13 cellular contexts compared by ENCODE assay signal in the genomic region with DNA sequence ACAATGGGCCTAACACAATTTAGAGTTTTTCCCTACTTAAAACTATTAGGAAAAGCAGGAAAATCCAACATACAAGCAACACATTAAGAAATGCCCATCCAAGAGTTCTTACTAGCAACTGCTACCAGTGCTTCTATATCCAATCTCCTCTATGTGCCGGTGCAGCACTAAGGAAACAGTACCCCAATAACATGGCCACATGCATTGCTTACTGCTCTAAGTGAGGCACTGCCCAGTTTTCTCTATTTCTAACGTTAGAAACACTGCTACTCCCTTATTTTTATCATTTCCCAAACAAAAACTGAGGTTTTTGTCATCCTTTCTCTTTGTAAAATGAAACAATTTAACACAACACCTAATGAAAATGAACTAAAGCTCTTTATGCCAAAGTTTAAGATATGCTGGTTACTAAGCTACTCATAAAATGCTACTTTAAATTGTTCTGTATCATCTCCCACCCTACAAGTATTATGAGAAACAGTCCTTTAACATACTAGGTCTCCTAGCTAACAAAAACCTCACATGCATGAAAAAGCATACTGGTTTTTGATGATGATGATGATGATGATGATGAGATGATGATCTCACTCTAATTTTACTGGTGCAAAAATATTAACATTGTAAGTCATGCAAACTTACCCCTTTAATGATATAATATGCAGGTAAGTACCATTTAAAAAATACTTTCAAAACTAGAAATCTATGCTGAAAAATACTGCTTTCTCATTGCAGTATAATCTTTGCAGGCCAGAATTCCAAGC.
DNase-seq lines count a peak whose midpoint lies in the region; ATAC-seq, FAIRE-seq and TF ChIP-seq lines count a peak whose summit lies in the region.
"Had no signal": no experiment of that assay in that cellular context is flagged by ENCODE, and none has a peak within 500 bp of the region (broad histone marks: within the 10 kb centered on the region; RNA-seq: fewer than 3 reads in every experiment).

No MANE protein-coding gene starts in this region.

- POLR2A ChIA-PET in A673 (lab: Charles Lee; ENCODE audit: low non-redundant PET), result no interaction called here
- POLR2A ChIA-PET in K562 (lab: Yijun Ruan, JAX), result interaction anchor here (1.2 to 1.4 kb wide), 2 partner anchors 8 to 10 kb away, joined by 3 read pairs; no protein-coding TSS in a partner anchor

- peak overlapping the region; percentile 42 for H3K27ac Mint-ChIP-seq in memory B cell

- no peak for TF ChIP-seq CTCF in A673 (conservative IDR thresholded peaks at IDR 0.05; ENCODE audit: low read depth, low read length)
- TF ChIP-seq CTCF in K562 (IDR thresholded peaks at IDR 0.05 in 2 of 3, conservative IDR thresholded peaks at IDR 0.05 in 1 of 3; ENCODE audit: insufficient read depth in 2 of 3, low read depth in 1 of 3, low read length in 3 of 3), result no peak
- TF ChIP-seq CTCF in pancreas (IDR thresholded peaks at IDR 0.05), result no peak

- no peak for TF ChIP-seq POLR2A in K562 (conservative IDR thresholded peaks at IDR 0.05)

- CTCF ChIA-PET in A673 (lab: Charles Lee), result no interaction called here
- CTCF ChIA-PET in K562 (lab: Yijun Ruan, JAX; ENCODE audit: low intra/inter-chr PET ratio), result no interaction called here

- H3K4me3 ChIP-seq in A673 (ENCODE audit: low read depth, low read length, poor library complexity, severe bottlenecking) (peak overlapping the region; percentile 23), K562 (no peak overlapping the region), pancreas (no peak overlapping the region)
- H3K4me3 ChIP-seq: ovary, PC-9, suprapubic skin had no signal

- no peaks in the 10 kb centered on the region for H3K79me2 ChIP-seq in K562 (ENCODE audit: control insufficient read depth, insufficient read depth, low read length)

- no peaks in the 10 kb centered on the region for H4K20me1 ChIP-seq in K562 (replicated peaks; ENCODE audit: control insufficient read depth, insufficient read depth, low read length)

- FAIRE-seq in K562 (lab: Jason Lieb, UNC) (no peak), pancreas (lab: Jason Lieb, UNC) (no peak)

- H3K27ac ChIP-seq in A673 (ENCODE audit: low read depth, low read length, poor library complexity, severe bottlenecking) (peak overlapping the region; percentile 18), K562 (ENCODE audit: extremely low read depth, low read depth, low read length) (no peak overlapping the region), pancreas (no peak overlapping the region)
- H3K27ac ChIP-seq: ovary, suprapubic skin, VCaP had no signal

- DNase-seq in A673 (ENCODE audit: low spot score) (no peak), K562 (ENCODE audit: extremely low read depth in 1 of 4, low spot score in 3 of 4) (no peak), memory B cell (ENCODE audit: low spot score in 2 of 2) (no peak), pancreas (no peak), NCI-H2196 (lab: John Stamatoyannopoulos, UW; ENCODE audit: unreplicated experiment) (no peak), NCI-H1930 (lab: John Stamatoyannopoulos, UW) (no peak)
- DNase-seq: activated CD8-positive, alpha-beta memory T cell treated with anti-CD3 and anti-CD28 coated beads, Interleukin-2, amount 50 U/mL, for 48 hours; cortex of kidney; ovary; PC-9 had no signal

- H2AFZ ChIP-seq in K562 (ENCODE audit: low read depth, low read length), result no peak overlapping the region
- H2AFZ ChIP-seq: PC-9 had no signal

- no peak overlapping the region for H3K4me3 Mint-ChIP-seq in memory B cell

- TF ChIP-seq RAD21 in K562 (CRISPR knock-in tag; conservative IDR thresholded peaks at IDR 0.05 in 1 of 2, IDR thresholded peaks at IDR 0.05 in 1 of 2), result no peak

- intact Hi-C loops in A673 (cut with micrococcal nuclease; ENCODE audit: unreplicated experiment) (no loop called here), K562 (cut with micrococcal nuclease) (no loop called here), pancreas (cut with DNase I) (no loop called here)

- H3K27me3 ChIP-seq in A673 (replicated peaks; ENCODE audit: insufficient read depth, low read depth, low read length, poor library complexity) (no peaks in the 10 kb centered on the region), K562 (ENCODE audit: control insufficient read depth in 2 of 2, insufficient read depth in 2 of 2, low read length in 2 of 2) (no peaks in the 10 kb centered on the region), pancreas (no peaks in the 10 kb centered on the region)
- H3K27me3 ChIP-seq: ovary, suprapubic skin had no signal

- H3K27me3 Mint-ChIP-seq in memory B cell, result no peaks in the 10 kb centered on the region

- 50% methylated on average over 2 of the region's 2 CpGs for WGBS in K562 (ENCODE audit: insufficient coverage, low coverage, missing lambda C conversion rate)
- WGBS in pancreas, 2 donors, result 82 to 88% methylated on average over 2 of the region's 2 CpGs

- no peaks in the 10 kb centered on the region for H3K36me3 ChIP-seq in A673 (ENCODE audit: insufficient read depth, low read length, poor library complexity, severe bottlenecking)
- H3K36me3 ChIP-seq in ES-I3 (ENCODE audit: insufficient read depth, low read length), result no peaks in the 10 kb centered on the region
- peaks cover 32% of the 10 kb centered on the region for H3K36me3 ChIP-seq in K562 (ENCODE audit: control insufficient read depth, insufficient read depth, low read length)
- no peaks in the 10 kb centered on the region for H3K36me3 ChIP-seq in pancreas
- H3K36me3 ChIP-seq: ovary had no signal

- peak overlapping the region; percentile 11; the same call in 1 of the 2 replicates for H3K9ac ChIP-seq in ES-I3 (ENCODE audit: low read depth, low read length)
- H3K9ac ChIP-seq in K562 (ENCODE audit: insufficient read depth in 1 of 2, low read depth in 2 of 2, low read length in 2 of 2), result no peak overlapping the region

- H3K4me1 Mint-ChIP-seq in memory B cell, result peaks cover 17% of the 10 kb centered on the region

- H3K9me3 ChIP-seq in A673 (ENCODE audit: low read depth, low read length, poor library complexity, severe bottlenecking), result no peaks in the 10 kb centered on the region
- no peaks in the 10 kb centered on the region for H3K9me3 ChIP-seq in ES-I3 (ENCODE audit: control insufficient read depth, insufficient read depth, low read length)
- no peaks in the 10 kb centered on the region for H3K9me3 ChIP-seq in K562 (replicated peaks; ENCODE audit: control insufficient read depth, insufficient read depth, low read depth, low read length)
- H3K9me3 ChIP-seq in pancreas, result no peaks in the 10 kb centered on the region
- H3K9me3 ChIP-seq: ovary, suprapubic skin had no signal

- H3K4me2 ChIP-seq in K562 (ENCODE audit: insufficient read depth, low read length), result no peak overlapping the region
- H3K4me2 ChIP-seq: PC-9 had no signal

- in situ Hi-C loops in K562 (cut with MboI), result no loop called here

- BruUV-seq in A673 (replicated peaks; lab: Mats Ljungman, UMichigan) (no TSS peak), K562 (replicated peaks; lab: Mats Ljungman, UMichigan) (no TSS peak)

- peaks cover 40% of the 10 kb centered on the region for H3K36me3 Mint-ChIP-seq in memory B cell

- no peaks in the 10 kb centered on the region for H3K9me3 Mint-ChIP-seq in memory B cell

- no peaks in the 10 kb centered on the region for H3K9me1 ChIP-seq in K562 (ENCODE audit: control insufficient read depth, insufficient read depth, low read length)

- H3K4me1 ChIP-seq in A673 (ENCODE audit: insufficient read depth, low read length, poor library complexity, severe bottlenecking) (peaks cover 20% of the 10 kb centered on the region), ES-I3 (ENCODE audit: insufficient read depth, low read length) (peaks cover 16% of the 10 kb centered on the region), K562 (replicated peaks in 1 of 2; ENCODE audit: control insufficient read depth in 2 of 2, insufficient read depth in 2 of 2, low read length in 2 of 2) (peaks cover 7 to 33% of the 10 kb centered on the region in 2 experiments), pancreas (no peaks in the 10 kb centered on the region)

- TF ChIP-seq EP300 in K562 (IDR thresholded peaks at IDR 0.05; ENCODE audit: low read length), result no peak

- ATAC-seq in K562 (no peak), memory B cell (ENCODE audit: low read depth) (no peak), pancreas (no peak)

TF ChIP-seq in K562, 482 proteins besides CTCF, POLR2A, EP300 and RAD21:
- TF ChIP-seq CREB1 (IDR thresholded peaks at IDR 0.05) (no peak), CREB1 (CRISPR knock-in tag; IDR thresholded peaks at IDR 0.05) (no peak)
- TF ChIP-seq, protein P1, sequence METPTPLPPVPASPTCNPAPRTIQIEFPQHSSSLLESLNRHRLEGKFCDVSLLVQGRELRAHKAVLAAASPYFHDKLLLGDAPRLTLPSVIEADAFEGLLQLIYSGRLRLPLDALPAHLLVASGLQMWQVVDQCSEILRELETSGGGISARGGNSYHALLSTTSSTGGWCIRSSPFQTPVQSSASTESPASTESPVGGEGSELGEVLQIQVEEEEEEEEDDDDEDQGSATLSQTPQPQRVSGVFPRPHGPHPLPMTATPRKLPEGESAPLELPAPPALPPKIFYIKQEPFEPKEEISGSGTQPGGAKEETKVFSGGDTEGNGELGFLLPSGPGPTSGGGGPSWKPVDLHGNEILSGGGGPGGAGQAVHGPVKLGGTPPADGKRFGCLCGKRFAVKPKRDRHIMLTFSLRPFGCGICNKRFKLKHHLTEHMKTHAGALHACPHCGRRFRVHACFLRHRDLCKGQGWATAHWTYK (CRISPR knock-in tag; IDR thresholded peaks at IDR 0.05), result 0 out of 2 replicates have a peak, but pooled peaks have one; percentile 48
TF ChIP-seq in K562: peak in this region for 1.
